ENCODE assay signal across 8 cellular contexts in the genomic region with DNA sequence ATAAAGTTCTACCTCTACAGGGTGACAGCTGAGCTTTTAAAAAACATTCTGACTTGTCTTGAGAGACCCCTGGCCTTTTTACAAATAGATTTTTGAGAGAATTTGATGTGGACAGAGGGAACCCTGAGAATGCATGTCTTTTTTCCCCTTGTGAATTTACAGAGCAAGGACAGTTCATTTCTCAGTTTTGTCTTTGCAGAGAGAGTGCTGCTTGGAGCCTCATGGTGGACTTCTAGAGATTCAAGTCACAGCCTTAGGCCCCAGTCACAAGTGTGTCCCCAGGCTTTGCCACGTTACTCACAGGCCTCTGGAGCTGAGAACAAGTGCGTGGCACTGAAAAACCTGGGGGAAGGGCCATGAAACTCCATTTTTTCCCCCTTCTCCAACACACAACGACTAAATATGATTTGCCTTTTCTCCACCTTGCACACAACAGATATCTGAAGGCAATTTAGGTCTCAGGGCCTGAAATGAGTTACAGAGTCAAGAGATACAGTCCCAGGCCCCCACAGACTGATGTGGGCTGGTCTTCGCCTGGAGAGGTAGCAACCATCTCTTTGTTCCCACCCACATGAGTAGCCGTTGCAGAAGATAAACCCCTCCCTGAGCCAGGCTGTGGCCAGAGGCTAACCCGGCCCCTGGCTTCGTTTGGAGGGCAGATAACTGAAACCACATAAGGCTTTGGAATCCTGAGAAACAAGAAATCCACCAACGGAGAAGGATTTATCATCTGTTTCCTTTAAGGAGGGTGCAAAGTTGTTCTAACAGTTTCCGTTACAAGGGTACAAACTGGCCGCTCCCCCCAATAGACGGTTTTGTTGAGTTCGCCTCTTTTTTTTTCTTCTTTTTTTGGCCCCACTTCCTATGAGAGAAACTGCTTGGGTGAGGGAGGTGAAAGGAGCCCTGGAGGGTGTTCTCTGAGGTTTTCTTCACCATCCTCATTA. TPM values are rescaled to one million over a fixed set of nuclear protein-coding genes. Genes with fewer than 3 reads are reported as not detected.
DNase-seq lines count a peak whose midpoint lies in the region; ATAC-seq, FAIRE-seq and TF ChIP-seq lines count a peak whose summit lies in the region.

No MANE protein-coding gene starts in this region.

- H3K4me3 ChIP-seq in SJCRH30 = peak overlapping the region; percentile 68
- peak overlapping the region; percentile 93; the same call in 1 of the 2 replicates for H3K4me3 ChIP-seq in iPS-18c (ENCODE audit: insufficient read depth, low read depth, low read length)

- H3K27me3 ChIP-seq in SJCRH30 = no peaks in the 10 kb centered on the region

- H3K4me3 Mint-ChIP-seq in brain = peak overlapping the region; percentile 84 to 98 (median 85)

- H3K4me1 Mint-ChIP-seq in brain = peaks cover 76% of the 10 kb centered on the region

- H3K4me1 ChIP-seq in SJCRH30 = peaks cover 26% of the 10 kb centered on the region

- FAIRE-seq in H54 (lab: Jason Lieb, UNC) = no peak

- no peak for TF ChIP-seq POLR2A in H54 (IDR thresholded peaks at IDR 0.05; ENCODE audit: low read depth, low read length)

- intact Hi-C loops in sciatic nerve (cut with DNase I) = loop anchor here (1.0 to 5.0 kb wide), 2 partner anchors 91 to 179 kb away; no protein-coding TSS in a partner anchor

- ATAC-seq in HG02973 (IDR thresholded peaks at IDR 0.05; ENCODE audit: unreplicated experiment) = peak; percentile 12
- ATAC-seq in sciatic nerve = peak; percentile 70

- TF ChIP-seq CTCF in brain (conservative IDR thresholded peaks at IDR 0.05) = no peak

- H3K9me3 ChIP-seq in SJCRH30 (replicated peaks) (no peaks in the 10 kb centered on the region), iPS-18c (ENCODE audit: control insufficient read depth, insufficient read depth, low read length) (peaks cover 2% of the 10 kb centered on the region)

- DNase-seq in DMS53 treated with DMSO at 0.1 percent for 48 hours (lab: John Stamatoyannopoulos, UW; ENCODE audit: unreplicated experiment) (peak; percentile 28), SJCRH30 (peak; percentile 75 to 82), sciatic nerve (ENCODE audit: low spot score) (peak; percentile 83), H54 (ENCODE audit: insufficient read length, low spot score) (no peak), cortex of kidney (lab: John Stamatoyannopoulos, UW) (no peak)

- peaks cover 5% of the 10 kb centered on the region for H3K36me3 Mint-ChIP-seq in brain

- H3K27ac Mint-ChIP-seq in brain = peak overlapping the region; percentile 96 to 100 (median 100)

- peak overlapping the region; percentile 77 for H3K27ac ChIP-seq in SJCRH30

- H3K36me3 ChIP-seq in SJCRH30 = peaks cover 20% of the 10 kb centered on the region

- no peaks in the 10 kb centered on the region for H3K9me3 Mint-ChIP-seq in brain

- H3K27me3 Mint-ChIP-seq in brain = peaks cover 7% of the 10 kb centered on the region

RNA-seq across cellular contexts. Expression of a gene that starts 1.0 kb away (rescaled TPM):
- total RNA-seq in SJCRH30 (2014; rRNA removed; shearing (Covaris generic)) = 5.8 and 6.2 TPM in 2 replicates
- polyA plus RNA-seq in brain (ENCODE audit: insufficient read depth, low read depth, low replicate concordance) = 11.9 TPM
- total RNA-seq in sciatic nerve = 10.6 TPM

RNA-seq across cellular contexts. Expression of a gene that starts 39.8 kb away (rescaled TPM):
- total RNA-seq in SJCRH30 (2014; rRNA removed; shearing (Covaris generic)) = 31.6 and 31.8 TPM in 2 replicates
- 30.7 TPM for polyA plus RNA-seq in brain (ENCODE audit: insufficient read depth, low read depth, low replicate concordance)
- total RNA-seq in sciatic nerve = 21.2 TPM

Comparison
In these comparisons a context has a peak if more than half of its experiments do, and no peak if none do; other contexts are left out.
1. DNase-seq: peak in DMS53 treated with DMSO at 0.1 percent for 48 hours (single experiment), SJCRH30 (2 of 2) and sciatic nerve (single experiment); none in H54 (single experiment) and cortex of kidney (single experiment).